ENCODE assay signal across 1 cellular context in genomic region chr20:44959896-44960852, GRCh38.
A peak's percentile ranks its signal among the peaks of the same experiment; 100 is the strongest.
TF ChIP-seq lines count a peak whose summit lies in the region.

Gene TOMM34, minus strand, starts transcription at chr20:44960397. Its CDS starts 64 bp downstream, at chr20:44960333.

TF ChIP-seq in HepG2, 621 proteins besides CTCF, POLR2A, EP300 and RAD21 (continued from another document and continues in another):
- peak; percentile 93 for TF ChIP-seq HNRNPK (IDR thresholded peaks at IDR 0.05; ENCODE audit: low read depth, low read length, poor library complexity, severe bottlenecking)
- TF ChIP-seq ZFX (CRISPR knock-in tag; IDR thresholded peaks at IDR 0.05; ENCODE audit: low read depth): peak; percentile 99
- peak; percentile 82 for TF ChIP-seq TMF1 (CRISPR knock-in tag; IDR thresholded peaks at IDR 0.05; ENCODE audit: low read depth)
- no peak for TF ChIP-seq SMARCE1 (IDR thresholded peaks at IDR 0.05; ENCODE audit: borderline replicate concordance)
- peak; percentile 71 for TF ChIP-seq GATAD2A (CRISPR knock-in tag; IDR thresholded peaks at IDR 0.05)
- no peak for TF ChIP-seq RORA (CRISPR knock-in tag; IDR thresholded peaks at IDR 0.05)
- peak; percentile 99 for TF ChIP-seq ZNF547 (CRISPR knock-in tag; IDR thresholded peaks at IDR 0.05)
- TF ChIP-seq ZFP37 (CRISPR knock-in tag; IDR thresholded peaks at IDR 0.05; ENCODE audit: borderline replicate concordance): 0 out of 2 replicates have a peak, but pooled peaks have one; percentile 61
- peak; percentile 44 for TF ChIP-seq PHF5A (CRISPR knock-in tag; IDR thresholded peaks at IDR 0.05; ENCODE audit: low read depth, unreplicated experiment)
- peak; percentile 85; the same call in 1 of the 2 replicates for TF ChIP-seq MLX (CRISPR knock-in tag; IDR thresholded peaks at IDR 0.05)
- TF ChIP-seq NAIF1 (CRISPR knock-in tag; IDR thresholded peaks at IDR 0.05; ENCODE audit: borderline replicate concordance): peak; percentile 97
- peak; percentile 92; the same call in 1 of the 2 replicates for TF ChIP-seq ZBTB4 (CRISPR knock-in tag; IDR thresholded peaks at IDR 0.05; ENCODE audit: borderline replicate concordance)
- peak; percentile 99 for TF ChIP-seq NFKB2 (CRISPR knock-in tag; IDR thresholded peaks at IDR 0.05; ENCODE audit: borderline replicate concordance)
- no peak; the same call in 1 of the 2 replicates for TF ChIP-seq ZBED4 (CRISPR knock-in tag; IDR thresholded peaks at IDR 0.05; ENCODE audit: borderline replicate concordance)
- peak; percentile 31 for TF ChIP-seq TBL1XR1 (IDR thresholded peaks at IDR 0.05; ENCODE audit: borderline replicate concordance, low read length, partially characterized antibody)
- TF ChIP-seq ZBTB34 (CRISPR knock-in tag; IDR thresholded peaks at IDR 0.05): peak; percentile 92; the same call in 1 of the 2 replicates
- TF ChIP-seq CEBPB (IDR thresholded peaks at IDR 0.05; ENCODE audit: borderline replicate concordance, low read depth, low read length): no peak
- no peak for TF ChIP-seq KAT2B (IDR thresholded peaks at IDR 0.05; ENCODE audit: borderline replicate concordance, low read depth, low read length)
- TF ChIP-seq ZNF382 (CRISPR knock-in tag; IDR thresholded peaks at IDR 0.05; ENCODE audit: borderline replicate concordance): no peak
- TF ChIP-seq MXD4 (CRISPR knock-in tag; IDR thresholded peaks at IDR 0.05): peak; percentile 95
- TF ChIP-seq TEF (CRISPR knock-in tag; IDR thresholded peaks at IDR 0.05): peak; percentile 75
- peak; percentile 89; the same call in 1 of the 2 replicates for TF ChIP-seq MIER3 (CRISPR knock-in tag; IDR thresholded peaks at IDR 0.05; ENCODE audit: borderline replicate concordance)
- TF ChIP-seq ARNT (IDR thresholded peaks at IDR 0.05): no peak
- TF ChIP-seq DRAP1 (CRISPR knock-in tag; IDR thresholded peaks at IDR 0.05): peak; percentile 94
- TF ChIP-seq POGZ (CRISPR knock-in tag; IDR thresholded peaks at IDR 0.05): peak; percentile 42; the same call in 1 of the 2 replicates
- TF ChIP-seq TRAFD1 (CRISPR knock-in tag; IDR thresholded peaks at IDR 0.05; ENCODE audit: borderline replicate concordance): peak; percentile 99; the same call in 1 of the 2 replicates
- 0 out of 2 replicates have a peak, but pooled peaks have one; percentile 35 for TF ChIP-seq RFXANK (CRISPR knock-in tag; IDR thresholded peaks at IDR 0.05)
- no peak for TF ChIP-seq ATRX (CRISPR knock-in tag; IDR thresholded peaks at IDR 0.05; ENCODE audit: borderline replicate concordance)
- TF ChIP-seq ADNP (CRISPR knock-in tag; IDR thresholded peaks at IDR 0.05): no peak
- peak; percentile 49; the same call in 1 of the 2 replicates for TF ChIP-seq PAXIP1 (CRISPR knock-in tag; conservative IDR thresholded peaks at IDR 0.05)
- peak; percentile 63; the same call in 1 of the 2 replicates for TF ChIP-seq ZBTB21 (CRISPR knock-in tag; IDR thresholded peaks at IDR 0.05)
- peak; percentile 99 for TF ChIP-seq CSRNP1 (CRISPR knock-in tag; IDR thresholded peaks at IDR 0.05)
- TF ChIP-seq PTBP1 (IDR thresholded peaks at IDR 0.05; ENCODE audit: low read depth, low read length, poor library complexity, severe bottlenecking): peak; percentile 47
- peak; percentile 87; the same call in 1 of the 2 replicates for TF ChIP-seq LRRFIP1 (CRISPR knock-in tag; conservative IDR thresholded peaks at IDR 0.05)
- TF ChIP-seq SPEN (CRISPR knock-in tag; IDR thresholded peaks at IDR 0.05; ENCODE audit: low read depth): peak; percentile 95
- 0 out of 2 replicates have a peak, but pooled peaks have one; percentile 38 for TF ChIP-seq U2AF2 (IDR thresholded peaks at IDR 0.05; ENCODE audit: low read depth, low read length)
- peak; percentile 73 for TF ChIP-seq MED1 (CRISPR knock-in tag; IDR thresholded peaks at IDR 0.05)
- peak; percentile 96; the same call in 1 of the 2 replicates for TF ChIP-seq ZNF570 (CRISPR knock-in tag; IDR thresholded peaks at IDR 0.05; ENCODE audit: borderline replicate concordance)
- TF ChIP-seq PAX8 (CRISPR knock-in tag; IDR thresholded peaks at IDR 0.05; ENCODE audit: borderline replicate concordance): peak; percentile 83
